18 cellular contexts compared by ENCODE assay signal in the genomic region with DNA sequence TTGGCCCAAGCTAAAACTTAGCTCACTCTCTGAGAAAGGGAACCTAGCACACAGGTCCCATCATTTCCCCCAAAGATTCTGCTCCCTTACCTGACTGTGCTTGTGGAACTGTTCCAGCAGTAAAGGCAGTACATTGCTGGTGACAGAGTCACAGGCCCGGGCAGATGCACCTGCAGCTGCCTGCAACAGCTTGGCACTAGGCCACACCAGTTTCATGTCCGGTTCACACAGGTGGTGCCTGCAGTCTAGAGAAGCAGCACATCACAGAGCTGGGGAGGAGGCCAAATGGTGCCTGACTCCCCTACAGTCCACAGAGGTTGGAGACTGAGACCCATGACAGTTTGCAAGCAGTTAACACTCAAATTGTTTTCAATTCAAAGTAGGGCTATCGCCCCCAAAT. TPM values are rescaled to one million over a fixed set of nuclear protein-coding genes. Genes with fewer than 3 reads are reported as not detected.
DNase-seq lines count a peak whose midpoint lies in the region; ATAC-seq and TF ChIP-seq lines count a peak whose summit lies in the region.
"Had no signal": no experiment of that assay in that cellular context is flagged by ENCODE, and none has a peak within 500 bp of the region (broad histone marks: within the 10 kb centered on the region; RNA-seq: fewer than 3 reads in every experiment).

No MANE protein-coding gene starts in this region.

- H3K4ac ChIP-seq in trophoblast cell (ENCODE audit: low read depth, low read length): no peak overlapping the region

- TF ChIP-seq POLR2A in uterus (IDR thresholded peaks at IDR 0.05): no peak

- H2AK5ac ChIP-seq in trophoblast cell (ENCODE audit: low read length): no peak overlapping the region

- no peak overlapping the region for H2BK12ac ChIP-seq in trophoblast cell (ENCODE audit: low read length)

- H3K4me1 ChIP-seq in trophoblast cell (ENCODE audit: control insufficient read depth in 1 of 2, insufficient read depth in 2 of 2, low read length in 2 of 2): peaks cover 3 to 6% of the 10 kb centered on the region in 2 experiments
- no peaks in the 10 kb centered on the region for H3K4me1 ChIP-seq in uterus
- H3K4me1 ChIP-seq: neural progenitor cell had no signal

- H2AFZ ChIP-seq in trophoblast cell (ENCODE audit: insufficient read depth, low read length, poor library complexity): no peak overlapping the region
- H2AFZ ChIP-seq: neural progenitor cell had no signal

- H2BK120ac ChIP-seq in trophoblast cell (ENCODE audit: insufficient read depth, low read length, poor library complexity): no peak overlapping the region

- peak; percentile 59 for ATAC-seq in HG03439 (IDR thresholded peaks at IDR 0.05; ENCODE audit: unreplicated experiment)
- ATAC-seq: activated T-cell treated with anti-CD3 and anti-CD28 coated beads, Interleukin-2, amount 50 U/mL, for 4 hours; gastrocnemius medialis had no signal

- DNase-seq in NCI-H2107 treated with DMSO at 0.1 percent for 48 hours (lab: John Stamatoyannopoulos, UW; ENCODE audit: unreplicated experiment) (peak; percentile 9), NCI-H2107 (lab: John Stamatoyannopoulos, UW) (no peak), SHP77 treated with DMSO at 0.1 percent for 48 hours (lab: John Stamatoyannopoulos, UW) (peak; percentile 67), trophoblast cell (no peak), uterus (no peak), kidney glomerular epithelial cell (lab: John Stamatoyannopoulos, UW) (no peak)
- DNase-seq in activated CD4-positive, CD25-positive, alpha-beta regulatory T cell treated with anti-CD3 and anti-CD28 coated beads, Interleukin-2, amount 50 U/mL, for 72 hours: no peak
- DNase-seq: 8988T; activated T-cell treated with anti-CD3 and anti-CD28 coated beads, Interleukin-2, amount 50 U/mL, for 4 hours; amygdala; cerebellar nuclear complex; gastrocnemius medialis; NCI-H2227 treated with DMSO at 0.1 percent for 48 hours; substantia nigra had no signal

- H3K27ac ChIP-seq in trophoblast cell (ENCODE audit: low read depth, low read length): no peak overlapping the region
- no peak overlapping the region for H3K27ac ChIP-seq in uterus
- H3K27ac ChIP-seq: BLaER1 treated with 17β-estradiol and CSF1 and Interleukin-3, amounts not matched to agents 10 nM and 100 nM; gastrocnemius medialis; neural progenitor cell; SK-N-MC had no signal

- H3K4me3 ChIP-seq in trophoblast cell (ENCODE audit: low read depth, low read length) (no peak overlapping the region), uterus (no peak overlapping the region)
- H3K4me3 ChIP-seq: BLaER1 treated with 17β-estradiol and CSF1 and Interleukin-3, amounts not matched to agents 10 nM and 100 nM; gastrocnemius medialis; neural progenitor cell; SK-N-MC had no signal

- no peak for TF ChIP-seq CTCF in uterus (IDR thresholded peaks at IDR 0.05)

- no peaks in the 10 kb centered on the region for H3K27me3 ChIP-seq in trophoblast cell (ENCODE audit: insufficient read depth, low read length)
- no peaks in the 10 kb centered on the region for H3K27me3 ChIP-seq in uterus
- H3K27me3 ChIP-seq: BLaER1 treated with 17β-estradiol and CSF1 and Interleukin-3, amounts not matched to agents 10 nM and 100 nM; gastrocnemius medialis; neural progenitor cell had no signal

- no peak overlapping the region for H4K8ac ChIP-seq in trophoblast cell (ENCODE audit: low read depth, low read length)

- no peak overlapping the region for H3K14ac ChIP-seq in trophoblast cell (ENCODE audit: low read length)

- H3K4me2 ChIP-seq in trophoblast cell (ENCODE audit: low read length): no peak overlapping the region
- H3K4me2 ChIP-seq: BLaER1 treated with 17β-estradiol and CSF1 and Interleukin-3, amounts not matched to agents 10 nM and 100 nM; neural progenitor cell had no signal

- H3K36me3 ChIP-seq in trophoblast cell (ENCODE audit: control insufficient read depth in 1 of 2, insufficient read depth in 2 of 2, low read length in 2 of 2) (peaks cover 47 to 63% of the 10 kb centered on the region in 2 experiments), uterus (no peaks in the 10 kb centered on the region)

- no peaks in the 10 kb centered on the region for H3K9me3 ChIP-seq in trophoblast cell (ENCODE audit: insufficient read depth, low read depth, low read length)
- H3K9me3 ChIP-seq in uterus: no peaks in the 10 kb centered on the region
- H3K9me3 ChIP-seq: BLaER1 treated with 17β-estradiol and CSF1 and Interleukin-3, amounts not matched to agents 10 nM and 100 nM; gastrocnemius medialis had no signal

- WGBS in trophoblast cell (ENCODE audit: extremely low coverage, insufficient coverage, insufficient read length): no CpG with 5 or more reads among the region's 3 CpGs

- peak overlapping the region; percentile 7 for H3K9ac ChIP-seq in trophoblast cell (ENCODE audit: low read length)
- H3K9ac ChIP-seq: BLaER1 treated with 17β-estradiol and CSF1 and Interleukin-3, amounts not matched to agents 10 nM and 100 nM; neural progenitor cell had no signal

- H4K91ac ChIP-seq in trophoblast cell (ENCODE audit: low read depth, low read length): no peak overlapping the region

- peak overlapping the region; percentile 37 for H3K23ac ChIP-seq in trophoblast cell (ENCODE audit: low read length)

- H4K12ac ChIP-seq in trophoblast cell (ENCODE audit: low read depth, low read length): no peak overlapping the region

- no peak overlapping the region for H2BK5ac ChIP-seq in trophoblast cell (ENCODE audit: low read depth, low read length, poor library complexity)

- no peaks in the 10 kb centered on the region for H3K79me1 ChIP-seq in trophoblast cell (ENCODE audit: low read length)

- intact Hi-C loops in uterus (cut with DNase I; ENCODE audit: low total_unique reads): no loop called here

- H3K79me2 ChIP-seq in trophoblast cell (ENCODE audit: control insufficient read depth, insufficient read depth, low read length, poor library complexity): no peaks in the 10 kb centered on the region

- no peak overlapping the region for H3K18ac ChIP-seq in trophoblast cell (ENCODE audit: low read length)

RNA-seq across cellular contexts. Expression of gene ZDHHC16, which starts 22.2 kb away (rescaled TPM):
- 33.1 and 33.5 TPM in 2 replicates for polyA plus RNA-seq in trophoblast cell (2013)
- total RNA-seq in uterus: 10 to 100 TPM in 2 of 4 donors, 1 to 10 TPM in 2; 1.8 to 31.8 (median 19.0) TPM

RNA-seq across cellular contexts. Expression of gene EXOSC1, which starts 22.4 kb away (rescaled TPM):
- 46.4 and 49.2 TPM in 2 replicates for polyA plus RNA-seq in trophoblast cell (2013)
- total RNA-seq in uterus: 100 to 1,000 TPM in 1 of 4 donors, 10 to 100 TPM in 3; 26.7 to 349 (median 48.3) TPM

RNA-seq across cellular contexts. Expression of gene MMS19, which starts 30.1 kb away (rescaled TPM):
- polyA plus RNA-seq in trophoblast cell (2013): 91.9 and 93.6 TPM in 2 replicates
- 10 to 100 TPM; 44.6 to 87.7 (median 73.7) TPM for total RNA-seq in uterus

RNA-seq across cellular contexts. Expression of gene UBTD1, which starts 30.6 kb away (rescaled TPM):
- 12.9 and 13.5 TPM in 2 replicates for polyA plus RNA-seq in trophoblast cell (2013)
- 10 to 100 TPM in 1 of 4 donors, 1 to 10 TPM in 2, under 1 TPM in 1; 0.29 to 25.9 (median 6.7) TPM for total RNA-seq in uterus

RNA-seq across cellular contexts. Expression of gene PGAM1, which starts 42.2 kb away (rescaled TPM):
- polyA plus RNA-seq in trophoblast cell (2013): 324 and 327 TPM in 2 replicates
- 100 to 1,000 TPM; 106 to 142 (median 127) TPM for total RNA-seq in uterus

Comparison
In these comparisons a context has a peak if more than half of its experiments do, and no peak if none do; other contexts are left out.
1. DNase-seq: peak in NCI-H2107 treated with DMSO at 0.1 percent for 48 hours (single experiment) and SHP77 treated with DMSO at 0.1 percent for 48 hours (single experiment); none in NCI-H2107 (single experiment), trophoblast cell (0 of 2), activated CD4-positive, CD25-positive, alpha-beta regulatory T cell treated with anti-CD3 and anti-CD28 coated beads, Interleukin-2, amount 50 U/mL, for 72 hours (single experiment), uterus (0 of 2) and kidney glomerular epithelial cell (single experiment).